Comparison of ENCODE assay signal across 1 cellular context in the genomic region with DNA sequence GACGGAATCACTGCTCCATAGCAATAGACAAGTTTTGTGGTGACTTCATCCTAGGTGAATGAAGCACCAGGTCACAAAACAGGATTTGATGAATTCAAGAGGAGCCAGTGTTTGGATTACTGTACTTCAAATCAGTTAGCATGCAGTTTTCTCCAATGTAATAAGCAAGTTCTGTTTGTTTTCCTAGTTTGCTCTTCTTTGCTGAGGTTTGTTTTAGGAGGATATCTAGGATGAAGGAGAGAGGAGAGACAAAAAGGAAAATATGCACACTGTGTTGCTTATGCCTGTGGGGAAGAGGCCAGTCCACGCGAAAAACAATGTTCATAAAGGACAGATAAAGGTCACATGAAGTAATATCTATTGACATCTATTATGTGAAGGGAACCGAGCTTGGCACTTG.
TF ChIP-seq lines count a peak whose summit lies in the region.

No MANE protein-coding gene starts in this region.

TF ChIP-seq in HepG2, 621 proteins besides CTCF, POLR2A, EP300 and RAD21:
- TF ChIP-seq ZKSCAN8 (CRISPR knock-in tag; IDR thresholded peaks at IDR 0.05; ENCODE audit: borderline replicate concordance) (0 out of 2 replicates have a peak, but pooled peaks have one; percentile 10), MTA1 (CRISPR knock-in tag; IDR thresholded peaks at IDR 0.05; ENCODE audit: borderline replicate concordance) (no peak)
